9 cellular contexts compared by ENCODE assay signal in genomic region chr14:99568567-99569560, GRCh38. TPM values are rescaled to one million over a fixed set of nuclear protein-coding genes. Genes with fewer than 3 reads are reported as not detected.
DNase-seq lines count a peak whose midpoint lies in the region; TF ChIP-seq lines count a peak whose summit lies in the region.
"Had no signal": no experiment of that assay in that cellular context is flagged by ENCODE, and none has a peak within 500 bp of the region (broad histone marks: within the 10 kb centered on the region; RNA-seq: fewer than 3 reads in every experiment).

No MANE protein-coding gene starts in this region.

- H3K4me3 Mint-ChIP-seq in mesothelial cell of epicardium, result peak overlapping the region; percentile 20

- peak; percentile 25 for DNase-seq in DMS153 (lab: John Stamatoyannopoulos, UW)
- DNase-seq in NCI-H128 (lab: John Stamatoyannopoulos, UW; ENCODE audit: unreplicated experiment), result peak; percentile 89
- peak; percentile 5 for DNase-seq in amniotic stem cell (lab: John Stamatoyannopoulos, UW)
- DNase-seq in mesothelial cell of epicardium (ENCODE audit: low spot score in 2 of 2, unreplicated experiment in 2 of 2), result no peak
- DNase-seq in GDM1 (lab: John Stamatoyannopoulos, UW), result no peak
- no peak for DNase-seq in pons (ENCODE audit: low spot score)
- DNase-seq in amygdala (lab: John Stamatoyannopoulos, UW), result no peak
- DNase-seq in ACHN, result no peak
- DNase-seq: left lung had no signal

- H3K9me3 Mint-ChIP-seq in mesothelial cell of epicardium, result no peaks in the 10 kb centered on the region

- no peaks in the 10 kb centered on the region for H3K27me3 Mint-ChIP-seq in mesothelial cell of epicardium (ENCODE audit: low read depth)

- TF ChIP-seq CTCF in mesothelial cell of epicardium (IDR thresholded peaks at IDR 0.05; ENCODE audit: unreplicated experiment), result no peak

- in situ Hi-C loops in ACHN (cut with HindIII; ENCODE audit: low pct_ligation_motif_present, low pct_unique_long_range_greater_than_20kb, low sequenced_read_pairs), result no loop called here

- peaks cover 97% of the 10 kb centered on the region for H3K4me1 Mint-ChIP-seq in mesothelial cell of epicardium

- H3K27ac Mint-ChIP-seq in mesothelial cell of epicardium, result peak overlapping the region; percentile 100

- H3K36me3 Mint-ChIP-seq in mesothelial cell of epicardium, result no peaks in the 10 kb centered on the region

RNA-seq across cellular contexts. Expression of gene CCDC85C, which starts 35.1 kb away (rescaled TPM):
- total RNA-seq in mesothelial cell of epicardium, result 82.2 to 85.2 TPM (median 82.3 TPM) in 3 replicates

Comparison
In these comparisons a context has a peak if more than half of its experiments do, and no peak if none do; other contexts are left out.
1. DNase-seq: peak in DMS153 (single experiment), NCI-H128 (single experiment) and amniotic stem cell (single experiment); none in mesothelial cell of epicardium (0 of 2), GDM1 (single experiment), pons (single experiment), amygdala (0 of 56) and ACHN (single experiment).